In the genomic region with DNA sequence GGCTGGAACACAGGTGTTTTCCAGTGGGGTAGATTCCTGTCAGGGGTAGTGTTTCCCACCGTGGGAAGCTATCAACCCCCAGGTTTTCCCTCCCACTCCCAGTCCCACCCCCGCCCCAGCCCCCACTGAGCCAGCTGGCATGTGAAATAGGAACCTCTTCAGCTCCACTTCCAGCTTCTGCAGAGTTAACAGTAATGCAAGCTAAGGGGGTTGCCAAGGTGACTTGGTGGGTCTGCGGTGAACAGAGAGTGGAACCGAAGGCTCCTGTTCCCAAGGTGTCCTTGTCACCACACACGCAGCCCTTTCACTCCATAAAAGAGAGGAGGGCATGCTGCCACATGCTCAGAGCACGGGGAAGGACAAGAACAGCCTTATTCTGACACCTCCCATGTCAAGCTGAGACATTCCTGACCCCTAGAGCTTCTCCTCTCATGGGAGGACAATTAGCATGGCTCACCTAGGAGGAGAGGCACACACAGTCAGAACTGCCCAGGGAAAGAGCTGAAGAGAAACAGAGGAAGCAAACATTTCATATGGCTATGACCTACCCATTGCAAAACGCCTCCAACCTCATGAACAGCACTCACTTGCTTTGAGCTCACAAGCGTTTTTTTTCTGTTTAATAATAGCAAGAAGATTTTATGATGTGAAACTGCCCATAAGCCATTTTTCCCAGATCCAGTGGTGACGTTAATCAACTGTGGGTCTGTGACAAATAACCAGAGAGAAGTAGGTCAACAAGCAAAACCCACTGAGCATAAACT, we compare ENCODE assay signal across 3 cellular contexts.
TF ChIP-seq lines count a peak whose summit lies in the region.

No MANE protein-coding gene starts in this region.

TF ChIP-seq in GM23338, 12 proteins besides CTCF, POLR2A, EP300 and RAD21 (continued from another document):
- no peak for TF ChIP-seq EZH2phosphoT487 (IDR thresholded peaks at IDR 0.05; ENCODE audit: unreplicated experiment)
- TF ChIP-seq ZNF114 (CRISPR knock-in tag; IDR thresholded peaks at IDR 0.05): no peak
- TF ChIP-seq EZH2 (IDR thresholded peaks at IDR 0.05; ENCODE audit: low read depth, unreplicated experiment): no peak
- no peak for TF ChIP-seq STAT1 (IDR thresholded peaks at IDR 0.05; ENCODE audit: unreplicated experiment)

TF ChIP-seq in SK-N-SH treated with all-trans-retinoic acid at 6 μM for 48 hours, 23 proteins besides CTCF, POLR2A, EP300 and RAD21 (continued from another document):
- TF ChIP-seq ESRRG (CRISPR knock-in tag; IDR thresholded peaks at IDR 0.05) (no peak), RARB (CRISPR knock-in tag; IDR thresholded peaks at IDR 0.05) (no peak), SNAI2 (CRISPR knock-in tag; IDR thresholded peaks at IDR 0.05) (no peak), PPARA (CRISPR knock-in tag; IDR thresholded peaks at IDR 0.05; ENCODE audit: borderline replicate concordance) (no peak), ZNF8 (CRISPR knock-in tag; IDR thresholded peaks at IDR 0.05) (no peak), ISL1 (CRISPR knock-in tag; IDR thresholded peaks at IDR 0.05) (no peak), CREB5 (CRISPR knock-in tag; IDR thresholded peaks at IDR 0.05; ENCODE audit: low read depth) (no peak), ARNTL (CRISPR knock-in tag; IDR thresholded peaks at IDR 0.05; ENCODE audit: borderline replicate concordance, low read depth) (no peak), CSDC2 (CRISPR knock-in tag; IDR thresholded peaks at IDR 0.05) (no peak)

TF ChIP-seq in WTC11, 78 proteins besides CTCF, POLR2A, EP300 and RAD21:
- no peak for TF ChIP-seq NR3C1 (CRISPR knock-in tag; conservative IDR thresholded peaks at IDR 0.05; ENCODE audit: low read depth)
- TF ChIP-seq FOXP4 (CRISPR knock-in tag; IDR thresholded peaks at IDR 0.05): no peak
- TF ChIP-seq ZNF281 (CRISPR knock-in tag; IDR thresholded peaks at IDR 0.05): no peak
- no peak for TF ChIP-seq JAZF1 (CRISPR knock-in tag; IDR thresholded peaks at IDR 0.05)
- TF ChIP-seq STAT6 (CRISPR knock-in tag; conservative IDR thresholded peaks at IDR 0.05; ENCODE audit: low read depth): no peak
- TF ChIP-seq ETV6 (CRISPR knock-in tag; IDR thresholded peaks at IDR 0.05): no peak
- no peak for TF ChIP-seq NFYB (CRISPR knock-in tag; conservative IDR thresholded peaks at IDR 0.05; ENCODE audit: low read depth)
- TF ChIP-seq ATF1 (CRISPR knock-in tag; IDR thresholded peaks at IDR 0.05): no peak
- TF ChIP-seq GABPB1 (CRISPR knock-in tag; IDR thresholded peaks at IDR 0.05): no peak
- TF ChIP-seq, protein P1, sequence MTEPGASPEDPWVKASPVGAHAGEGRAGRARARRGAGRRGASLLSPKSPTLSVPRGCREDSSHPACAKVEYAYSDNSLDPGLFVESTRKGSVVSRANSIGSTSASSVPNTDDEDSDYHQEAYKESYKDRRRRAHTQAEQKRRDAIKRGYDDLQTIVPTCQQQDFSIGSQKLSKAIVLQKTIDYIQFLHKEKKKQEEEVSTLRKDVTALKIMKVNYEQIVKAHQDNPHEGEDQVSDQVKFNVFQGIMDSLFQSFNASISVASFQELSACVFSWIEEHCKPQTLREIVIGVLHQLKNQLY (CRISPR knock-in tag; IDR thresholded peaks at IDR 0.05): no peak
- no peak for TF ChIP-seq MYBL2 (CRISPR knock-in tag; IDR thresholded peaks at IDR 0.05)
- no peak for TF ChIP-seq ZNF423 (CRISPR knock-in tag; IDR thresholded peaks at IDR 0.05)
- no peak for TF ChIP-seq HMGA2 (CRISPR knock-in tag; IDR thresholded peaks at IDR 0.05)
- TF ChIP-seq USF2 (CRISPR knock-in tag; IDR thresholded peaks at IDR 0.05): no peak
